Comparison of ENCODE assay signal across 1 cellular context in genomic region chr2:128369126-128369555, GRCh38.
TF ChIP-seq lines count a peak whose summit lies in the region.

No MANE protein-coding gene starts in this region.

TF ChIP-seq in H1, 55 proteins besides CTCF, POLR2A, EP300 and RAD21:
- TF ChIP-seq TAF1 (IDR thresholded peaks at IDR 0.05; ENCODE audit: low read depth, low read length) (no peak), RFX5 (IDR thresholded peaks at IDR 0.05; ENCODE audit: borderline replicate concordance, low read depth, low read length) (no peak), CBX5 (IDR thresholded peaks at IDR 0.05; ENCODE audit: low read depth, low read length) (no peak), SIN3A (conservative IDR thresholded peaks at IDR 0.05 in 1 of 2, IDR thresholded peaks at IDR 0.05 in 1 of 2; ENCODE audit: low read depth in 1 of 2, low read length in 2 of 2) (no peak), CHD1 (IDR thresholded peaks at IDR 0.05; ENCODE audit: low read depth, low read length) (no peak), NANOG (IDR thresholded peaks at IDR 0.05; ENCODE audit: insufficient read depth, low read depth, low read length, poor library complexity, severe bottlenecking) (no peak), SP2 (IDR thresholded peaks at IDR 0.05; ENCODE audit: low read length) (no peak), SAP30 (IDR thresholded peaks at IDR 0.05; ENCODE audit: insufficient read depth, insufficient replicate concordance, low read length) (no peak), HDAC2 (IDR thresholded peaks at IDR 0.05; ENCODE audit: borderline replicate concordance in 1 of 2, low read depth in 2 of 2, low read length in 2 of 2) (no peak), BCL11A (IDR thresholded peaks at IDR 0.05; ENCODE audit: low read depth in 2 of 2, low read length in 2 of 2) (no peak), SUZ12 (IDR thresholded peaks at IDR 0.05; ENCODE audit: low read length) (no peak), GABPA (IDR thresholded peaks at IDR 0.05; ENCODE audit: borderline replicate concordance, insufficient read depth, low read length) (no peak)
- TF ChIP-seq, protein P1, sequence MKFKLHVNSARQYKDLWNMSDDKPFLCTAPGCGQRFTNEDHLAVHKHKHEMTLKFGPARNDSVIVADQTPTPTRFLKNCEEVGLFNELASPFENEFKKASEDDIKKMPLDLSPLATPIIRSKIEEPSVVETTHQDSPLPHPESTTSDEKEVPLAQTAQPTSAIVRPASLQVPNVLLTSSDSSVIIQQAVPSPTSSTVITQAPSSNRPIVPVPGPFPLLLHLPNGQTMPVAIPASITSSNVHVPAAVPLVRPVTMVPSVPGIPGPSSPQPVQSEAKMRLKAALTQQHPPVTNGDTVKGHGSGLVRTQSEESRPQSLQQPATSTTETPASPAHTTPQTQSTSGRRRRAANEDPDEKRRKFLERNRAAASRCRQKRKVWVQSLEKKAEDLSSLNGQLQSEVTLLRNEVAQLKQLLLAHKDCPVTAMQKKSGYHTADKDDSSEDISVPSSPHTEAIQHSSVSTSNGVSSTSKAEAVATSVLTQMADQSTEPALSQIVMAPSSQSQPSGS (IDR thresholded peaks at IDR 0.05; ENCODE audit: low read length) = no peak
